8 cellular contexts compared by ENCODE assay signal in genomic region chr20:6008254-6008653, GRCh38. TPM values are rescaled to one million over a fixed set of nuclear protein-coding genes. Genes with fewer than 3 reads are reported as not detected.
DNase-seq lines count a peak whose midpoint lies in the region; ATAC-seq and TF ChIP-seq lines count a peak whose summit lies in the region.
"Had no signal": no experiment of that assay in that cellular context is flagged by ENCODE, and none has a peak within 500 bp of the region (broad histone marks: within the 10 kb centered on the region; RNA-seq: fewer than 3 reads in every experiment).

No MANE protein-coding gene starts in this region.

- TF ChIP-seq CTCF in PC-9 (conservative IDR thresholded peaks at IDR 0.05) (no peak), esophagus muscularis mucosa (IDR thresholded peaks at IDR 0.05) (no peak)

- peaks cover 27% of the 10 kb centered on the region for H3K36me3 Mint-ChIP-seq in natural killer cell treated with Interleukin-12 subunit alpha and Interleukin-12 subunit beta and Interleukin-15 and Interleukin-18, amount 100 ng/mL, for 72 hours

- no peaks in the 10 kb centered on the region for H3K9me3 Mint-ChIP-seq in natural killer cell treated with Interleukin-12 subunit alpha and Interleukin-12 subunit beta and Interleukin-15 and Interleukin-18, amount 100 ng/mL, for 72 hours

- peak overlapping the region; percentile 95 for H3K4me3 Mint-ChIP-seq in natural killer cell treated with Interleukin-12 subunit alpha and Interleukin-12 subunit beta and Interleukin-15 and Interleukin-18, amount 100 ng/mL, for 72 hours

- intact Hi-C loops in PC-9 (cut with micrococcal nuclease; ENCODE audit: unreplicated experiment) (loop anchor here (1.0 kb wide), 1 partner anchor 66 kb away; no protein-coding TSS in a partner anchor), esophagus muscularis mucosa (cut with DNase I) (no loop called here)

- H3K9me3 ChIP-seq in PC-9 (ENCODE audit: insufficient read depth, low read depth) (no peaks in the 10 kb centered on the region), esophagus muscularis mucosa (no peaks in the 10 kb centered on the region)

- H3K79me2 ChIP-seq in PC-9 (ENCODE audit: low read depth) = peaks cover 51% of the 10 kb centered on the region

- BruUV-seq in PC-9 (replicated peaks; lab: Mats Ljungman, UMichigan) = no TSS peak

- POLR2A ChIA-PET in PC-9 (lab: Charles Lee; ENCODE audit: unreplicated experiment) = interaction anchor here (0.6 kb wide), 1 partner anchor 840 kb away, joined by 5 read pairs; no protein-coding TSS in a partner anchor

- peaks cover 4% of the 10 kb centered on the region; the same call in 1 of the 2 replicates for H3K36me3 ChIP-seq in PC-9 (ENCODE audit: low read depth)
- peaks cover 14 to 37% (median 27%) of the 10 kb centered on the region in 4 donors for H3K36me3 ChIP-seq in esophagus muscularis mucosa

- no peaks in the 10 kb centered on the region for H3K9me2 ChIP-seq in PC-9 (ENCODE audit: insufficient read depth)

- peaks cover 38% of the 10 kb centered on the region for H4K20me1 ChIP-seq in PC-9 (ENCODE audit: insufficient read depth)

- CTCF ChIA-PET in PC-9 (lab: Charles Lee) = interaction anchor here (0.9 kb wide), 1 partner anchor 478 kb away, joined by 3 read pairs; no protein-coding TSS in a partner anchor

- H3K4me1 ChIP-seq in PC-9 (replicated peaks; ENCODE audit: insufficient read depth) = peaks cover 29% of the 10 kb centered on the region
- H3K4me1 ChIP-seq in esophagus muscularis mucosa = peaks cover 21 to 40% (median 32%) of the 10 kb centered on the region in 4 donors

- 26% methylated on average over 5 of the region's 5 CpGs for WGBS in esophagus muscularis mucosa

- no peaks in the 10 kb centered on the region for H3K27me3 Mint-ChIP-seq in natural killer cell treated with Interleukin-12 subunit alpha and Interleukin-12 subunit beta and Interleukin-15 and Interleukin-18, amount 100 ng/mL, for 72 hours

- H3K4me3 ChIP-seq in PC-9 = peak overlapping the region; percentile 97; the same call in 1 of the 2 replicates
- H3K4me3 ChIP-seq in esophagus muscularis mucosa = peak overlapping the region in 3 of 4 donors; percentile 76 to 94 (median 86)

- no peak overlapping the region for H3K27ac ChIP-seq in PC-9
- H3K27ac ChIP-seq in esophagus muscularis mucosa (replicated peaks in 1 of 4) = peak overlapping the region; percentile 48 to 89 (median 62)

- TF ChIP-seq POLR2A in esophagus muscularis mucosa (IDR thresholded peaks at IDR 0.05; ENCODE audit: low read depth) = no peak

- TF ChIP-seq EP300 in esophagus muscularis mucosa (IDR thresholded peaks at IDR 0.05) = no peak

- H3F3A ChIP-seq in PC-9 (ENCODE audit: insufficient read depth, low read depth) = peaks cover 26% of the 10 kb centered on the region

- peak overlapping the region in 1 of 2 donors; percentile 90 for H3K27ac Mint-ChIP-seq in natural killer cell treated with Interleukin-12 subunit alpha and Interleukin-12 subunit beta and Interleukin-15 and Interleukin-18, amount 100 ng/mL, for 72 hours

- no peak overlapping the region for H2AFZ ChIP-seq in PC-9

- DNase-seq in H4 (ENCODE audit: low spot score) (peak; percentile 49), PC-9 (peak; percentile 62 to 94), esophagus muscularis mucosa (ENCODE audit: extremely low spot score) (no peak)
- DNase-seq in natural killer cell treated with Interleukin-12 subunit alpha and Interleukin-12 subunit beta and Interleukin-15 and Interleukin-18, amount 100 ng/mL, for 72 hours (ENCODE audit: low spot score) = no peak

- peak overlapping the region; percentile 95 for H3K4me2 ChIP-seq in PC-9

- peaks cover 28 to 29% of the 10 kb centered on the region in 2 donors for H3K4me1 Mint-ChIP-seq in natural killer cell treated with Interleukin-12 subunit alpha and Interleukin-12 subunit beta and Interleukin-15 and Interleukin-18, amount 100 ng/mL, for 72 hours (ENCODE audit: low read depth in 2 of 2)

- H3K27me3 ChIP-seq in PC-9 (ENCODE audit: insufficient read depth, low read depth) = no peaks in the 10 kb centered on the region
- H3K27me3 ChIP-seq in esophagus muscularis mucosa = no peaks in the 10 kb centered on the region

- ATAC-seq in natural killer cell treated with Interleukin-12 subunit alpha and Interleukin-12 subunit beta and Interleukin-15 and Interleukin-18, amount 100 ng/mL, for 72 hours = no peak
- ATAC-seq in GM21423 (IDR thresholded peaks at IDR 0.05; ENCODE audit: unreplicated experiment) (no peak), HG03342 (IDR thresholded peaks at IDR 0.05; ENCODE audit: unreplicated experiment) (no peak), GM18511 (IDR thresholded peaks at IDR 0.05; ENCODE audit: unreplicated experiment) (no peak)

RNA-seq across cellular contexts. Expression of gene CRLS1, which starts 2.3 kb away (rescaled TPM):
- total RNA-seq in H4 (2014; rRNA removed; shearing (Covaris generic)) = 53.5 and 74.6 TPM in 2 replicates
- total RNA-seq in PC-9 (2021) (24.6 and 43.6 TPM in 2 replicates), esophagus muscularis mucosa (10 to 100 TPM; 36.4 to 42.8 (median 37.7) TPM)
- total RNA-seq in natural killer cell treated with Interleukin-12 subunit alpha and Interleukin-12 subunit beta and Interleukin-15 and Interleukin-18, amount 100 ng/mL, for 72 hours = 10 to 100 TPM; 31.8 to 35.3 TPM

RNA-seq across cellular contexts. Expression of gene LRRN4, which starts 45.6 kb away (rescaled TPM):
- total RNA-seq in H4 (2014; rRNA removed; shearing (Covaris generic)) = not detected in 2 replicates
- total RNA-seq in PC-9 (2021) = 0.23 and 0.72 TPM in 2 replicates
- under 1 TPM in 2 of 4 donors, not detected in 2; 0.17 to 0.42 TPM for total RNA-seq in esophagus muscularis mucosa
- total RNA-seq in natural killer cell treated with Interleukin-12 subunit alpha and Interleukin-12 subunit beta and Interleukin-15 and Interleukin-18, amount 100 ng/mL, for 72 hours = not detected
- total RNA-seq: activated CD8-positive, alpha-beta memory T cell treated with anti-CD3 and anti-CD28 coated beads for 36 hours had no signal

RNA-seq across cellular contexts. Expression of gene MCM8, which starts 57.8 kb away (rescaled TPM):
- 17.4 and 21.6 TPM in 2 replicates for total RNA-seq in H4 (2014; rRNA removed; shearing (Covaris generic))
- total RNA-seq in PC-9 (2021) (18.2 and 22.4 TPM in 2 replicates), esophagus muscularis mucosa (1 to 10 TPM; 4.0 to 5.6 (median 4.4) TPM)
- 10 to 100 TPM; 23.9 to 34.1 TPM for total RNA-seq in natural killer cell treated with Interleukin-12 subunit alpha and Interleukin-12 subunit beta and Interleukin-15 and Interleukin-18, amount 100 ng/mL, for 72 hours

RNA-seq across cellular contexts. Expression of gene TRMT6, which starts 57.9 kb away (rescaled TPM):
- 8.7 and 17.3 TPM in 2 replicates for total RNA-seq in H4 (2014; rRNA removed; shearing (Covaris generic))
- total RNA-seq in PC-9 (2021) (12.2 and 16.2 TPM in 2 replicates), esophagus muscularis mucosa (10 to 100 TPM in 1 of 4 donors, 1 to 10 TPM in 3; 9.2 to 13.4 (median 9.7) TPM)
- 10 to 100 TPM; 20.1 to 28.6 TPM for total RNA-seq in natural killer cell treated with Interleukin-12 subunit alpha and Interleukin-12 subunit beta and Interleukin-15 and Interleukin-18, amount 100 ng/mL, for 72 hours

Comparison
In these comparisons a context has a peak if more than half of its experiments do, and no peak if none do; other contexts are left out.
1. DNase-seq: peak in H4 (single experiment) and PC-9 (2 of 2); none in esophagus muscularis mucosa (single experiment) and natural killer cell treated with Interleukin-12 subunit alpha and Interleukin-12 subunit beta and Interleukin-15 and Interleukin-18, amount 100 ng/mL, for 72 hours (single experiment).